In the genomic region with DNA sequence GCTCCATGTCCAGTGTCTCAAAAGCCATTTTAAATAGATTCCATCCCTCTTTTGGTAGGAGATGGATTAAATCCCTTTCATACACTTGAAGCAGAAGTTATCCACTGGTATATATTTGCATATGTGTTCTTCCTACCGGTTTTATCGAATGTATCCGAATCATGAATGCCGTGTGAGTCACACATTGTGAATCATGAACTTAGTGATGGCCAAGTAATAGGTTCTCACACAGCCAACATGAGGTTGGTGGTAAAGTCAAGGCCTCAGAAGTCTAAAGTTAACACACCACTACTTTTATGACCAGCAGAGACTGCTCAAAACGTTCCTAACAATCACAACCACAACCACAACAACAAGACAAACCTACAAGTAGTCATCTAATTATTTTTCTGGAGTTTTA, we compare ENCODE assay signal across 13 cellular contexts.
A peak's percentile ranks its signal among the peaks of the same experiment; 100 is the strongest.
DNase-seq lines count a peak whose midpoint lies in the region; ATAC-seq and TF ChIP-seq lines count a peak whose summit lies in the region.
"Had no signal": no experiment of that assay in that cellular context is flagged by ENCODE, and none has a peak within 500 bp of the region (broad histone marks: within the 10 kb centered on the region; RNA-seq: fewer than 3 reads in every experiment).

No MANE protein-coding gene starts in this region.

- H3K4me1 Mint-ChIP-seq in glutamatergic neuron (ENCODE audit: low read depth, unreplicated experiment): no peaks in the 10 kb centered on the region
- H3K4me1 Mint-ChIP-seq: nephron progenitor cell had no signal

- no peaks in the 10 kb centered on the region for H3K27me3 ChIP-seq in MG63
- H3K27me3 ChIP-seq: BE2C had no signal

- ATAC-seq in HG02870 (IDR thresholded peaks at IDR 0.05; ENCODE audit: unreplicated experiment): no peak

- TF ChIP-seq CTCF in epithelial cell of esophagus (IDR thresholded peaks at IDR 0.05; ENCODE audit: insufficient read depth, low read depth, low read length, missing control alignments): no peak
- no peak for TF ChIP-seq CTCF in glutamatergic neuron (IDR thresholded peaks at IDR 0.05; ENCODE audit: partially characterized antibody, unreplicated experiment)

- H3K4me3 ChIP-seq in MG63 (no peak overlapping the region), epithelial cell of esophagus (ENCODE audit: low read length) (no peak overlapping the region)

- DNase-seq in Daoy (ENCODE audit: low read depth): peak; percentile 30
- DNase-seq in MG63: peak; percentile 58
- DNase-seq in epithelial cell of esophagus (ENCODE audit: low read depth): peak; percentile 10
- DNase-seq in myocyte (ENCODE audit: low read depth): peak; percentile 48
- no peak for DNase-seq in hepatic stellate cell (ENCODE audit: low spot score)
- no peak for DNase-seq in glutamatergic neuron
- no peak for DNase-seq in NCI-H2196 (lab: John Stamatoyannopoulos, UW; ENCODE audit: unreplicated experiment)
- DNase-seq: BE2C; NCI-H187; NCI-H524 treated with DMSO at 0.1 percent for 48 hours; nephron progenitor cell; stimulated activated CD4-positive, alpha-beta T cell treated with anti-CD3 and anti-CD28 coated beads, Interleukin-15, amount 100 ng/mL, for 24 hours had no signal

- H3K9me3 Mint-ChIP-seq in glutamatergic neuron (ENCODE audit: unreplicated experiment): no peaks in the 10 kb centered on the region

- H3K36me3 Mint-ChIP-seq in glutamatergic neuron (ENCODE audit: unreplicated experiment): peaks cover 24% of the 10 kb centered on the region

- no peak overlapping the region for H3K27ac Mint-ChIP-seq in glutamatergic neuron (ENCODE audit: unreplicated experiment)
- H3K27ac Mint-ChIP-seq: nephron progenitor cell had no signal

- 0 out of 2 replicates have a peak, but pooled peaks cover 2% of the 10 kb centered on the region for H3K9me3 ChIP-seq in MG63
- H3K9me3 ChIP-seq: BE2C had no signal

- peaks cover 2% of the 10 kb centered on the region for H3K27me3 Mint-ChIP-seq in glutamatergic neuron (ENCODE audit: unreplicated experiment)

- H3K36me3 ChIP-seq in MG63: no peaks in the 10 kb centered on the region
- H3K36me3 ChIP-seq: BE2C had no signal

- H3K4me3 Mint-ChIP-seq in glutamatergic neuron (ENCODE audit: unreplicated experiment): no peak overlapping the region
- H3K4me3 Mint-ChIP-seq: nephron progenitor cell had no signal

Comparison
In these comparisons a context has a peak if more than half of its experiments do, and no peak if none do; other contexts are left out.
1. DNase-seq: peak in Daoy (single experiment), MG63 (single experiment), epithelial cell of esophagus (single experiment) and myocyte (single experiment); none in hepatic stellate cell (single experiment), glutamatergic neuron (single experiment) and NCI-H2196 (single experiment).